Comparison of ENCODE assay signal across 9 cellular contexts in the genomic region with DNA sequence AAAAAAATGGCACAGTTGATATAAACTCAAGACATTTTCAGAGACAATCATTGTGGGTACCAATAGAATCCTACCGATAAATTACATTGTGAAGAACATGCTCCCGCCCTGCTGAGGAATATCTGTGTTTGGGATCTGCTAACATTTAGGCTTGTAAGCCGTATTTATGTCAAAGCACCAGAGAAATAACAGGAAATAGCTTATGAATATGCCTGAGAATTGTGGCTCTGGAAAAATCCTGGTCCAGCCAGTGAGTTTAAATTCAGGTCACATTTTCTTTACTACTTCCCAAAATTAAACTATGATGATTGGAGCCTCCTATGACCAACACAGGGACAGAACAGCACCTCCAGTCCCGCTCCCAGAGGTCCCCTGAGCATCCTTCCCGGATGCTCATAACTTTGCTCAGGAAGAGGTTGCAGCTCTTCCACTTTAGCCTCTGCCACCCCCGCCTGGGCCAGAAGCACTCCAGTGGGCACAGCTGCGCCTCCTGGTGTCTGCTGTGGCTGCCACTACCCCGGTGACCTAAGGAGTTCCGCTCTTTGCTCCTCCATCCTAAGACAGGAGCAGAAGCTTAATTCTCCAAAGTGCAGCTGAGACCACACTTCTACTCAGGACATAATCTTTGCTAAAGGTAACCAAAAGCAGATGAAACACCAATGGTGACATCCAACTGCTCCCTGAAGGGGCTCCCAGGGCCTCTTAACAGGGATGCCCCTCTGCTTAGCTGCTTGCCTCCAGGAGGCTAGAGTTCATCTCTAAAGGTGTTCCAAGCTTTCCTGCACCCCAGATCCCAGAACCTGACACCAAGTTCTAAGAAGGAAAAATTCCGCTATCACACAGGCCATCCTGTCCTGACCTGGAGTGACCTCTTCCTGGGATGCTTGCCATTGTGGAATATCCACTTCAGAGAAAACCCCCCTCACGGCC. TPM values are rescaled to one million over a fixed set of nuclear protein-coding genes. Genes with fewer than 3 reads are reported as not detected.
DNase-seq lines count a peak whose midpoint lies in the region; ATAC-seq and TF ChIP-seq lines count a peak whose summit lies in the region.
"Had no signal": no experiment of that assay in that cellular context is flagged by ENCODE, and none has a peak within 500 bp of the region (broad histone marks: within the 10 kb centered on the region; RNA-seq: fewer than 3 reads in every experiment).

No MANE protein-coding gene starts in this region.

- CTCF ChIA-PET in OCI-LY7 (lab: Charles Lee; ENCODE audit: unreplicated experiment) = no interaction called here

- DNase-seq in NCI-H82 (lab: John Stamatoyannopoulos, UW) (peak; percentile 43), NCI-H82 treated with DMSO at 0.1 percent for 48 hours (lab: John Stamatoyannopoulos, UW; ENCODE audit: unreplicated experiment) (no peak), OCI-LY7 (ENCODE audit: low spot score) (peak; percentile 6), cardiac muscle cell (ENCODE audit: low read depth in 1 of 2, low spot score in 1 of 2) (peak; percentile 10 to 47), NCI-H1092 (lab: John Stamatoyannopoulos, UW) (no peak), RKO (ENCODE audit: low spot score) (no peak), medulla oblongata (ENCODE audit: extremely low spot score) (no peak)
- no peak for DNase-seq in stimulated activated effector memory CD8-positive, alpha-beta T cell treated with anti-CD3 and anti-CD28 coated beads, Interleukin-12 subunit alpha, Interleukin-12 subunit beta, amount 100 ng/mL, for 72 hours (ENCODE audit: low spot score in 2 of 2)
- DNase-seq: natural killer cell had no signal

- H3K9me3 Mint-ChIP-seq in stimulated activated effector memory CD8-positive, alpha-beta T cell treated with anti-CD3 and anti-CD28 coated beads, Interleukin-12 subunit alpha, Interleukin-12 subunit beta, amount 100 ng/mL, for 72 hours = no peaks in the 10 kb centered on the region
- H3K9me3 Mint-ChIP-seq: natural killer cell had no signal

- H3K4me1 ChIP-seq in OCI-LY7 (ENCODE audit: insufficient read depth, low read length, poor library complexity, severe bottlenecking) (no peaks in the 10 kb centered on the region), cardiac muscle cell (ENCODE audit: low read depth) (no peaks in the 10 kb centered on the region)

- H3K9me2 ChIP-seq in OCI-LY7 (ENCODE audit: insufficient read depth, low read length) = no peaks in the 10 kb centered on the region

- ATAC-seq in stimulated activated effector memory CD8-positive, alpha-beta T cell treated with anti-CD3 and anti-CD28 coated beads, Interleukin-12 subunit alpha, Interleukin-12 subunit beta, amount 100 ng/mL, for 72 hours = peak; percentile 44

- no peak overlapping the region for H3K4me3 ChIP-seq in OCI-LY7 (ENCODE audit: low read depth, low read length, poor library complexity, severe bottlenecking)
- H3K4me3 ChIP-seq in cardiac muscle cell = no peak overlapping the region

- POLR2A ChIA-PET in OCI-LY7 (lab: Charles Lee) = interaction anchor here (0.5 kb wide), 1 partner anchor 1862 kb away, joined by 3 read pairs; no protein-coding TSS in a partner anchor

- no peaks in the 10 kb centered on the region for H3K27me3 ChIP-seq in cardiac muscle cell

- TF ChIP-seq CTCF in OCI-LY7 (conservative IDR thresholded peaks at IDR 0.05; ENCODE audit: low read length) (peak; percentile 63), cardiac muscle cell (IDR thresholded peaks at IDR 0.05; ENCODE audit: low read depth, low read length) (peak; percentile 36)

- H3K36me3 ChIP-seq in OCI-LY7 (ENCODE audit: insufficient read depth, low read length) (no peaks in the 10 kb centered on the region), cardiac muscle cell (no peaks in the 10 kb centered on the region)

- H3K27ac ChIP-seq in OCI-LY7 (ENCODE audit: low read depth, low read length, poor library complexity, severe bottlenecking) (no peak overlapping the region), cardiac muscle cell (no peak overlapping the region)

- no peaks in the 10 kb centered on the region for H3K36me3 Mint-ChIP-seq in stimulated activated effector memory CD8-positive, alpha-beta T cell treated with anti-CD3 and anti-CD28 coated beads, Interleukin-12 subunit alpha, Interleukin-12 subunit beta, amount 100 ng/mL, for 72 hours
- H3K36me3 Mint-ChIP-seq: natural killer cell had no signal

- intact Hi-C loops in OCI-LY7 (cut with micrococcal nuclease; ENCODE audit: unreplicated experiment) = no loop called here

- H3K4me3 Mint-ChIP-seq in stimulated activated effector memory CD8-positive, alpha-beta T cell treated with anti-CD3 and anti-CD28 coated beads, Interleukin-12 subunit alpha, Interleukin-12 subunit beta, amount 100 ng/mL, for 72 hours = no peak overlapping the region
- H3K4me3 Mint-ChIP-seq: natural killer cell had no signal

- no peak overlapping the region for H2AFZ ChIP-seq in OCI-LY7 (ENCODE audit: low read length)

- H4K20me1 ChIP-seq in OCI-LY7 (ENCODE audit: insufficient read depth, low read length) = no peaks in the 10 kb centered on the region

- H3K9me3 ChIP-seq in OCI-LY7 (ENCODE audit: low read length) = no peaks in the 10 kb centered on the region
- H3K9me3 ChIP-seq in cardiac muscle cell (ENCODE audit: low read depth) = no peaks in the 10 kb centered on the region

- no peak overlapping the region for H3K4me2 ChIP-seq in OCI-LY7 (ENCODE audit: low read length)

- BruUV-seq in OCI-LY7 (replicated peaks; lab: Mats Ljungman, UMichigan) = no TSS peak

- H3K79me2 ChIP-seq in OCI-LY7 (ENCODE audit: insufficient read depth, low read depth, low read length) = no peaks in the 10 kb centered on the region

- no peak overlapping the region for H3K27ac Mint-ChIP-seq in stimulated activated effector memory CD8-positive, alpha-beta T cell treated with anti-CD3 and anti-CD28 coated beads, Interleukin-12 subunit alpha, Interleukin-12 subunit beta, amount 100 ng/mL, for 72 hours
- H3K27ac Mint-ChIP-seq: natural killer cell had no signal

- H3K4me1 Mint-ChIP-seq in stimulated activated effector memory CD8-positive, alpha-beta T cell treated with anti-CD3 and anti-CD28 coated beads, Interleukin-12 subunit alpha, Interleukin-12 subunit beta, amount 100 ng/mL, for 72 hours = peaks cover 6% of the 10 kb centered on the region
- H3K4me1 Mint-ChIP-seq: natural killer cell had no signal

RNA-seq across cellular contexts. Expression of gene SLC1A1, which starts 58.8 kb away (rescaled TPM):
- not detected in 2 replicates for total RNA-seq in OCI-LY7 (2014; rRNA removed; shearing (Covaris generic))
- total RNA-seq in OCI-LY7 (2022) (not detected in 2 replicates), cardiac muscle cell (0.57 and 2.4 TPM in 2 replicates)
- 0.92 and 2.4 TPM in 2 replicates for polyA plus RNA-seq in cardiac muscle cell
- total RNA-seq: natural killer cell had no signal

Comparison
In these comparisons a context has a peak if more than half of its experiments do, and no peak if none do; other contexts are left out.
1. DNase-seq: peak in NCI-H82 (single experiment), OCI-LY7 (single experiment) and cardiac muscle cell (2 of 2); none in NCI-H82 treated with DMSO at 0.1 percent for 48 hours (single experiment), stimulated activated effector memory CD8-positive, alpha-beta T cell treated with anti-CD3 and anti-CD28 coated beads, Interleukin-12 subunit alpha, Interleukin-12 subunit beta, amount 100 ng/mL, for 72 hours (0 of 2), NCI-H1092 (single experiment), RKO (single experiment) and medulla oblongata (single experiment).